Comparison of ENCODE assay signal across 20 cellular contexts in genomic region chr21:41769521-41769920, GRCh38. TPM values are rescaled to one million over a fixed set of nuclear protein-coding genes. Genes with fewer than 3 reads are reported as not detected.
DNase-seq lines count a peak whose midpoint lies in the region; ATAC-seq and TF ChIP-seq lines count a peak whose summit lies in the region.
"Had no signal": no experiment of that assay in that cellular context is flagged by ENCODE, and none has a peak within 500 bp of the region (broad histone marks: within the 10 kb centered on the region; RNA-seq: fewer than 3 reads in every experiment).

No MANE protein-coding gene starts in this region.

- H3K9me2 ChIP-seq in Karpas-422 (replicated peaks; ENCODE audit: insufficient read depth, low read length) = no peaks in the 10 kb centered on the region

- no peaks in the 10 kb centered on the region for H3K36me3 ChIP-seq in Karpas-422 (ENCODE audit: insufficient read depth, low read length)
- H3K36me3 ChIP-seq: BLaER1, brain microvascular endothelial cell, heart right ventricle, sigmoid colon had no signal

- CTCF ChIA-PET in WTC11 (lab: Charles Lee) = interaction anchor here (0.6 to 14.5 kb wide), 8 partner anchors 8 to 486 kb away, joined by 3 to 207 read pairs (median 7); no protein-coding TSS in a partner anchor

- no peaks in the 10 kb centered on the region for H3K4me1 ChIP-seq in Karpas-422 (ENCODE audit: low read length)

- no peak overlapping the region for H3K4me3 ChIP-seq in Karpas-422 (ENCODE audit: low read length)

- no peaks in the 10 kb centered on the region for H4K20me1 ChIP-seq in Karpas-422 (ENCODE audit: insufficient read depth, low read depth, low read length)

- H3K36me3 Mint-ChIP-seq in WTC11 = no peaks in the 10 kb centered on the region
- peaks cover 0 to 3% (median 0%) of the 10 kb centered on the region in 3 donors for H3K36me3 Mint-ChIP-seq in immature natural killer cell
- H3K36me3 Mint-ChIP-seq in type B pancreatic cell = no peaks in the 10 kb centered on the region
- H3K36me3 Mint-ChIP-seq in activated T-cell treated with anti-CD3 and anti-CD28 coated beads, Interleukin-2, amount 50 U/mL, for 72 hours (ENCODE audit: insufficient read depth in 2 of 2) = peaks cover 0 to 3% of the 10 kb centered on the region in 2 donors
- H3K36me3 Mint-ChIP-seq: stimulated activated memory B cell treated with anti-CD40 and anti-IgM and Interleukin-4, amounts not matched to agents 10 μg/mL and 1 μg/mL and 100 μg/mL, for 72 hours had no signal

- H3K27me3 Mint-ChIP-seq in WTC11 (ENCODE audit: low read depth) (peaks cover 79% of the 10 kb centered on the region), immature natural killer cell (ENCODE audit: low read depth in 3 of 3) (peaks cover 18 to 40% (median 24%) of the 10 kb centered on the region in 3 donors), type B pancreatic cell (peaks cover 82% of the 10 kb centered on the region)
- peaks cover 68% of the 10 kb centered on the region for H3K27me3 Mint-ChIP-seq in activated T-cell treated with anti-CD3 and anti-CD28 coated beads, Interleukin-2, amount 50 U/mL, for 72 hours (ENCODE audit: low read depth)

- H3K9ac ChIP-seq in Karpas-422 (ENCODE audit: low read length) = no peak overlapping the region
- H3K9ac ChIP-seq: BLaER1 had no signal

- no peak overlapping the region for H3K4me2 ChIP-seq in Karpas-422 (ENCODE audit: low read depth, low read length, poor library complexity, severe bottlenecking)

- H3K4me1 Mint-ChIP-seq in WTC11 (peaks cover 66% of the 10 kb centered on the region), immature natural killer cell (peaks cover 22 to 24% of the 10 kb centered on the region in 2 donors), type B pancreatic cell (ENCODE audit: unreplicated experiment) (peaks cover 36% of the 10 kb centered on the region)
- H3K4me1 Mint-ChIP-seq in activated T-cell treated with anti-CD3 and anti-CD28 coated beads, Interleukin-2, amount 50 U/mL, for 72 hours (ENCODE audit: low read depth) = peaks cover 26% of the 10 kb centered on the region

- H3K27ac Mint-ChIP-seq in WTC11 (no peak overlapping the region), immature natural killer cell (no peak overlapping the region), type B pancreatic cell (peak overlapping the region; percentile 34)
- H3K27ac Mint-ChIP-seq in activated T-cell treated with anti-CD3 and anti-CD28 coated beads, Interleukin-2, amount 50 U/mL, for 72 hours = no peak overlapping the region
- H3K27ac Mint-ChIP-seq: activated CD8-positive, alpha-beta memory T cell treated with anti-CD3 and anti-CD28 coated beads, Interleukin-2, amount 10 ng/mL, durations not matched to agents 7 days and 5 days; activated naive CD8-positive, alpha-beta T cell treated with anti-CD3 and anti-CD28 coated beads, Interleukin-2, amount 50 U/mL, for 24 hours; stimulated activated memory B cell treated with anti-CD40 and anti-IgM and Interleukin-4, amounts not matched to agents 10 μg/mL and 1 μg/mL and 100 μg/mL, for 72 hours had no signal

- no peak for ATAC-seq in WTC11
- no peak for ATAC-seq in activated T-cell treated with anti-CD3 and anti-CD28 coated beads, Interleukin-2, amount 50 U/mL, for 72 hours (replicated peaks in 1 of 2)
- ATAC-seq: activated CD8-positive, alpha-beta memory T cell treated with anti-CD3 and anti-CD28 coated beads, Interleukin-2, amount 10 ng/mL, durations not matched to agents 7 days and 5 days; activated naive CD8-positive, alpha-beta T cell treated with anti-CD3 and anti-CD28 coated beads, Interleukin-2, amount 50 U/mL, for 24 hours; heart right ventricle; stimulated activated memory B cell treated with anti-CD40 and anti-IgM and Interleukin-4, amounts not matched to agents 10 μg/mL and 1 μg/mL and 100 μg/mL, for 72 hours had no signal

- no peaks in the 10 kb centered on the region for H3K9me3 ChIP-seq in Karpas-422 (ENCODE audit: low read length)
- H3K9me3 ChIP-seq: heart right ventricle, sigmoid colon had no signal

- TF ChIP-seq CTCF in WTC11 (IDR thresholded peaks at IDR 0.05) (no peak), type B pancreatic cell (conservative IDR thresholded peaks at IDR 0.05) (no peak)

- POLR2A ChIA-PET in WTC11 (lab: Charles Lee) = no interaction called here

- no peak overlapping the region for H3K27ac ChIP-seq in Karpas-422 (ENCODE audit: low read length)
- H3K27ac ChIP-seq: BLaER1, brain microvascular endothelial cell, heart right ventricle, sigmoid colon had no signal

- H3K4me3 Mint-ChIP-seq in WTC11 (peak overlapping the region; percentile 83), immature natural killer cell (peak overlapping the region in 3 of 5 donors; percentile 19 to 41 (median 27)), type B pancreatic cell (peak overlapping the region; percentile 7)
- H3K4me3 Mint-ChIP-seq in activated T-cell treated with anti-CD3 and anti-CD28 coated beads, Interleukin-2, amount 50 U/mL, for 72 hours = no peak overlapping the region

- DNase-seq in activated effector memory CD4-positive, alpha-beta T cell treated with anti-CD3 and anti-CD28 coated beads, Interleukin-2, amount 50 U/mL, for 16 hours = peak; percentile 57
- no peak for DNase-seq in activated effector memory CD4-positive, alpha-beta T cell treated with Interleukin-2 at 50 U/mL for 16 hours
- DNase-seq in WTC11 (ENCODE audit: low spot score) (no peak), immature natural killer cell (no peak), type B pancreatic cell (ENCODE audit: extremely low spot score, unreplicated experiment) (no peak), Karpas-422 (no peak)
- DNase-seq in activated T-cell treated with anti-CD3 and anti-CD28 coated beads, Interleukin-2, amount 50 U/mL, for 72 hours = no peak
- DNase-seq in stimulated activated CD4-positive, alpha-beta T cell treated with anti-CD3 and anti-CD28 coated beads, Interleukin-12 subunit alpha, Interleukin-12 subunit beta, amount 100 ng/mL, for 4 hours = no peak
- DNase-seq: activated CD8-positive, alpha-beta memory T cell treated with anti-CD3 and anti-CD28 coated beads, Interleukin-2, amount 10 ng/mL, durations not matched to agents 7 days and 5 days; activated naive CD8-positive, alpha-beta T cell treated with anti-CD3 and anti-CD28 coated beads, Interleukin-2, amount 50 U/mL, for 24 hours; brain microvascular endothelial cell; heart right ventricle; NCI-H2081 treated with DMSO at 0.1 percent for 48 hours; NCI-H510A treated with DMSO at 0.1 percent for 48 hours; NK-92 treated with Interleukin-12 subunit alpha and Interleukin-12 subunit beta, amount 100 ng/mL, for 24 hours; sigmoid colon had no signal

- H2AFZ ChIP-seq in Karpas-422 (ENCODE audit: low read length) = no peak overlapping the region

- no peaks in the 10 kb centered on the region for H3K27me3 ChIP-seq in Karpas-422 (ENCODE audit: low read length)

- H3K9me3 Mint-ChIP-seq in WTC11 = no peaks in the 10 kb centered on the region
- peaks cover 0 to 4% (median 0%) of the 10 kb centered on the region in 6 donors for H3K9me3 Mint-ChIP-seq in immature natural killer cell
- H3K9me3 Mint-ChIP-seq in type B pancreatic cell = no peaks in the 10 kb centered on the region
- H3K9me3 Mint-ChIP-seq in activated T-cell treated with anti-CD3 and anti-CD28 coated beads, Interleukin-2, amount 50 U/mL, for 72 hours = no peaks in the 10 kb centered on the region
- H3K9me3 Mint-ChIP-seq: activated naive CD8-positive, alpha-beta T cell treated with anti-CD3 and anti-CD28 coated beads, Interleukin-2, amount 50 U/mL, for 24 hours; stimulated activated memory B cell treated with anti-CD40 and anti-IgM and Interleukin-4, amounts not matched to agents 10 μg/mL and 1 μg/mL and 100 μg/mL, for 72 hours had no signal

- no peaks in the 10 kb centered on the region for H3K79me2 ChIP-seq in Karpas-422 (ENCODE audit: low read length)

TF ChIP-seq in WTC11, 78 proteins besides CTCF, POLR2A, EP300 and RAD21:
- TF ChIP-seq ZNF423 (CRISPR knock-in tag; IDR thresholded peaks at IDR 0.05) (0 out of 2 replicates have a peak, but pooled peaks have one; percentile 24), RELA (CRISPR knock-in tag; IDR thresholded peaks at IDR 0.05; ENCODE audit: borderline replicate concordance) (no peak)

RNA-seq across cellular contexts. Expression of gene RIPK4, which starts 2.7 kb away (rescaled TPM):
- total RNA-seq in WTC11 (2021) = 13.7 to 20.1 TPM (median 14.0 TPM) in 3 replicates
- polyA plus RNA-seq in immature natural killer cell = not detected
- total RNA-seq in type B pancreatic cell (ENCODE audit: low replicate concordance) = 13.7 and 30.3 TPM in 2 replicates
- total RNA-seq in Karpas-422 (2014; rRNA removed; shearing (Covaris generic); ENCODE audit: low replicate concordance) = not detected in 2 replicates
- total RNA-seq in activated T-cell treated with anti-CD3 and anti-CD28 coated beads, Interleukin-2, amount 50 U/mL, for 72 hours = under 1 TPM; 0.46 to 0.60 TPM
- total RNA-seq: activated CD8-positive, alpha-beta memory T cell treated with anti-CD3 and anti-CD28 coated beads, Interleukin-2, amount 10 ng/mL, durations not matched to agents 7 days and 5 days; endothelial cell of umbilical vein; temporal lobe had no signal
- polyA plus RNA-seq: endothelial cell of umbilical vein had no signal

Comparison
In these comparisons a context has a peak if more than half of its experiments do, and no peak if none do; other contexts are left out.
1. H3K4me3 Mint-ChIP-seq: peak in WTC11 (single experiment), immature natural killer cell (3 of 5) and type B pancreatic cell (single experiment); none in activated T-cell treated with anti-CD3 and anti-CD28 coated beads, Interleukin-2, amount 50 U/mL, for 72 hours (0 of 2).